ENCODE assay signal across 19 cellular contexts in the genomic region with DNA sequence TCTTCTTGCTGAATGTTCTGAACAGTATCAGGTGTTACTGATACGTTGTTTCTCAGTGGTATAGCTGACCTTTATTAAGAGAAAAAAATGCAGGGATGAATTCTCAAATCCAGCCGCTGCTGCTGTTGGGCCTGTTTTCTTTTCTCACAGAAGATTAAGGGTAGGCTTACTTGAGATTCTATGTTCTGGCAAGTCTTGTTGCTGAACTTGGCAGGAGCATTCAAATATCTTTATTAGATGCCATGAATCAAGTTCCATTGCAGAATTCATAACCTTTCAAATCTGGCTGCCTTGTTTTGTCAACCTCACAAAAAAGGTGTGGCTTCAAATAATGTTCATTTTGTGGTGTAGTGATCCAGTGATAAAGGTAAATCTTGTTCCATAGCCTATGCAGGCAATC.
"Had no signal": no experiment of that assay in that cellular context is flagged by ENCODE, and none has a peak within 500 bp of the region (broad histone marks: within the 10 kb centered on the region; RNA-seq: fewer than 3 reads in every experiment).

No MANE protein-coding gene starts in this region.

- H3K27ac ChIP-seq: adrenal gland, foreskin keratinocyte, lower lobe of right lung, neural progenitor cell, psoas muscle, right lobe of liver, WERI-Rb-1 had no signal

- H3K4me3 Mint-ChIP-seq: activated naive CD4-positive, alpha-beta T cell treated with anti-CD3 and anti-CD28 coated beads, Interleukin-2, amount 50 U/mL, for 24 hours; activated T-cell treated with anti-CD3 and anti-CD28 coated beads, Interleukin-2, amount 50 U/mL, for 72 hours; dendritic cell treated with granulocyte-macrophage colony-stimulating factor and Interleukin-4, amounts not matched to agents 40 ng/mL and 50 ng/mL, for 4 days; neural progenitor cell; stimulated activated naive B cell treated with anti-CD40 and anti-IgM and Interleukin-4, amounts not matched to agents 10 μg/mL and 1 μg/mL and 100 μg/mL, for 72 hours; T-helper 17 cell had no signal

- H3K9ac ChIP-seq: neural progenitor cell had no signal

- H3K27me3 ChIP-seq: adrenal gland, foreskin keratinocyte, neural progenitor cell, right lobe of liver, vagina had no signal

- H3K4me1 ChIP-seq: adrenal gland, foreskin keratinocyte, lower lobe of right lung, neural progenitor cell, psoas muscle, right lobe of liver had no signal

- H3K9me3 ChIP-seq: adrenal gland, lower lobe of right lung, psoas muscle, right lobe of liver, vagina had no signal

- H3K9me3 Mint-ChIP-seq: activated naive CD4-positive, alpha-beta T cell treated with anti-CD3 and anti-CD28 coated beads, Interleukin-2, amount 50 U/mL, for 24 hours; dendritic cell treated with granulocyte-macrophage colony-stimulating factor and Interleukin-4, amounts not matched to agents 40 ng/mL and 50 ng/mL, for 4 days; neural progenitor cell had no signal

- DNase-seq: activated CD4-positive, alpha-beta T cell treated with anti-CD3 and anti-CD28 coated beads for 1 hour; activated gamma-delta T cell; activated T-cell treated with anti-CD3 and anti-CD28 coated beads, Interleukin-2, amount 50 U/mL, for 72 hours; adrenal gland; effector CD8-positive, alpha-beta T cell; foreskin keratinocyte; glutamatergic neuron; hypothalamus; islet precursor cell; lower lobe of right lung; psoas muscle; right lobe of liver; stimulated activated naive B cell treated with anti-CD40 and anti-IgM and Interleukin-4, amounts not matched to agents 10 μg/mL and 1 μg/mL and 100 μg/mL, for 72 hours; T-helper 17 cell; WERI-Rb-1 had no signal

- ATAC-seq: activated T-cell treated with anti-CD3 and anti-CD28 coated beads, Interleukin-2, amount 50 U/mL, for 72 hours; foreskin keratinocyte; lower lobe of right lung; psoas muscle; right lobe of liver; stimulated activated naive B cell treated with anti-CD40 and anti-IgM and Interleukin-4, amounts not matched to agents 10 μg/mL and 1 μg/mL and 100 μg/mL, for 72 hours; T-helper 17 cell had no signal

- H2AFZ ChIP-seq: neural progenitor cell had no signal

- H3K36me3 ChIP-seq: adrenal gland, lower lobe of right lung, neural progenitor cell, right lobe of liver, vagina, WERI-Rb-1 had no signal

- H3K27me3 Mint-ChIP-seq: activated naive CD4-positive, alpha-beta T cell treated with anti-CD3 and anti-CD28 coated beads, Interleukin-2, amount 50 U/mL, for 24 hours; dendritic cell treated with granulocyte-macrophage colony-stimulating factor and Interleukin-4, amounts not matched to agents 40 ng/mL and 50 ng/mL, for 4 days; T-helper 17 cell had no signal

- H3K4me3 ChIP-seq: adrenal gland, lower lobe of right lung, neural progenitor cell, psoas muscle, right lobe of liver, vagina had no signal

- H3K4me2 ChIP-seq: neural progenitor cell had no signal

- H3K4me1 Mint-ChIP-seq: activated naive CD4-positive, alpha-beta T cell treated with anti-CD3 and anti-CD28 coated beads, Interleukin-2, amount 50 U/mL, for 24 hours; neural progenitor cell; stimulated activated naive B cell treated with anti-CD40 and anti-IgM and Interleukin-4, amounts not matched to agents 10 μg/mL and 1 μg/mL and 100 μg/mL, for 72 hours had no signal

- H3K27ac Mint-ChIP-seq: activated naive CD4-positive, alpha-beta T cell treated with anti-CD3 and anti-CD28 coated beads, Interleukin-2, amount 50 U/mL, for 24 hours; activated T-cell treated with anti-CD3 and anti-CD28 coated beads, Interleukin-2, amount 50 U/mL, for 72 hours; dendritic cell treated with granulocyte-macrophage colony-stimulating factor and Interleukin-4, amounts not matched to agents 40 ng/mL and 50 ng/mL, for 4 days; neural progenitor cell; stimulated activated naive B cell treated with anti-CD40 and anti-IgM and Interleukin-4, amounts not matched to agents 10 μg/mL and 1 μg/mL and 100 μg/mL, for 72 hours; T-helper 17 cell had no signal

- H3K36me3 Mint-ChIP-seq: activated naive CD4-positive, alpha-beta T cell treated with anti-CD3 and anti-CD28 coated beads, Interleukin-2, amount 50 U/mL, for 24 hours; neural progenitor cell; stimulated activated naive B cell treated with anti-CD40 and anti-IgM and Interleukin-4, amounts not matched to agents 10 μg/mL and 1 μg/mL and 100 μg/mL, for 72 hours had no signal
